Comparison of ENCODE assay signal across 3 cellular contexts in genomic region chr4:148173397-148174017, GRCh38.
A peak's percentile ranks its signal among the peaks of the same experiment; 100 is the strongest.
TF ChIP-seq lines count a peak whose summit lies in the region.

No MANE protein-coding gene starts in this region.

TF ChIP-seq in A549, 52 proteins besides CTCF, POLR2A, EP300 and RAD21:
- TF ChIP-seq JUNB (IDR thresholded peaks at IDR 0.05) (no peak), MAFK (IDR thresholded peaks at IDR 0.05; ENCODE audit: partially characterized antibody) (peak; percentile 82)

TF ChIP-seq in H1, 55 proteins besides CTCF, POLR2A, EP300 and RAD21:
- TF ChIP-seq SAP30 (IDR thresholded peaks at IDR 0.05; ENCODE audit: insufficient read depth, insufficient replicate concordance, low read length) (no peak), MAFK (IDR thresholded peaks at IDR 0.05; ENCODE audit: low read depth, low read length) (peak; percentile 88), YY1 (IDR thresholded peaks at IDR 0.05; ENCODE audit: low read depth, low read length) (no peak), SIRT6 (IDR thresholded peaks at IDR 0.05; ENCODE audit: low read length) (no peak)

TF ChIP-seq in HepG2, 621 proteins besides CTCF, POLR2A, EP300 and RAD21:
- no peak for TF ChIP-seq PHB2 (IDR thresholded peaks at IDR 0.05; ENCODE audit: partially characterized antibody)
- TF ChIP-seq ZNF17 (CRISPR knock-in tag; IDR thresholded peaks at IDR 0.05) = no peak
- TF ChIP-seq THYN1 (CRISPR knock-in tag; IDR thresholded peaks at IDR 0.05; ENCODE audit: borderline replicate concordance, low read depth) = no peak
- no peak for TF ChIP-seq KLF15 (CRISPR knock-in tag; IDR thresholded peaks at IDR 0.05; ENCODE audit: borderline replicate concordance)
- peak; percentile 77 for TF ChIP-seq ZNF12 (CRISPR knock-in tag; IDR thresholded peaks at IDR 0.05)
- TF ChIP-seq MAFF (IDR thresholded peaks at IDR 0.05; ENCODE audit: low read depth, low read length) = peak; percentile 90
- TF ChIP-seq ZNF512 (CRISPR knock-in tag; IDR thresholded peaks at IDR 0.05) = no peak
- TF ChIP-seq MEF2D (CRISPR knock-in tag; IDR thresholded peaks at IDR 0.05) = no peak
- peak; percentile 87 to 94 for TF ChIP-seq MAFK (conservative IDR thresholded peaks at IDR 0.05 in 1 of 2, IDR thresholded peaks at IDR 0.05 in 1 of 2; ENCODE audit: low read length in 2 of 2)
- TF ChIP-seq ZNF747 (CRISPR knock-in tag; IDR thresholded peaks at IDR 0.05; ENCODE audit: borderline replicate concordance) = no peak
- TF ChIP-seq ZSCAN12 (CRISPR knock-in tag; IDR thresholded peaks at IDR 0.05) = no peak
- no peak for TF ChIP-seq NFAT5 (CRISPR knock-in tag; IDR thresholded peaks at IDR 0.05)
- no peak for TF ChIP-seq ZNF850 (CRISPR knock-in tag; conservative IDR thresholded peaks at IDR 0.05)
- no peak for TF ChIP-seq THAP11 (CRISPR knock-in tag; IDR thresholded peaks at IDR 0.05)
- TF ChIP-seq TGIF2 (CRISPR knock-in tag; IDR thresholded peaks at IDR 0.05) = no peak
- no peak for TF ChIP-seq ATF7 (IDR thresholded peaks at IDR 0.05)
- no peak for TF ChIP-seq ATF7 (CRISPR knock-in tag; IDR thresholded peaks at IDR 0.05)
TF ChIP-seq in HepG2: peak in this region for 3.
